20 cellular contexts compared by ENCODE assay signal in genomic region chr9:71544464-71544863, GRCh38.
"Had no signal": no experiment of that assay in that cellular context is flagged by ENCODE, and none has a peak within 500 bp of the region (broad histone marks: within the 10 kb centered on the region; RNA-seq: fewer than 3 reads in every experiment).

No MANE protein-coding gene starts in this region.

- H3K27me3 ChIP-seq: adrenal gland, breast epithelium, esophagus muscularis mucosa, right lobe of liver, upper lobe of right lung had no signal

- ATAC-seq: activated naive CD4-positive, alpha-beta T cell treated with anti-CD3 and anti-CD28 coated beads, Interleukin-2, amount 50 U/mL, for 72 hours; natural killer cell; pancreas; right lobe of liver; upper lobe of right lung had no signal

- H3K27ac ChIP-seq: adrenal gland, breast epithelium, esophagus muscularis mucosa, pancreas, right lobe of liver, thoracic aorta, upper lobe of right lung had no signal

- H3K4me3 Mint-ChIP-seq: activated B cell treated with CpG ODN at 0.5 μM for 24 hours; activated CD4-positive, alpha-beta memory T cell treated with anti-CD3 and anti-CD28 coated beads for 36 hours; activated T-helper 1 cell treated with anti-CD3 and anti-CD28 coated beads, Interleukin-12 subunit alpha, Interleukin-12 subunit beta, Interleukin-2, Interleukin-4 antibody, amounts not matched to agents 30 ng/mL and 10 ng/mL and 1 ng/mL, durations not matched to agents 14 hours and 24 hours and 36 hours; natural killer cell had no signal

- H3K4me1 ChIP-seq: adrenal gland, breast epithelium, esophagus muscularis mucosa, pancreas, right lobe of liver, upper lobe of right lung had no signal

- H3K4me1 Mint-ChIP-seq: natural killer cell had no signal

- H3K36me3 Mint-ChIP-seq: activated CD4-positive, alpha-beta memory T cell treated with anti-CD3 and anti-CD28 coated beads for 36 hours; activated naive CD4-positive, alpha-beta T cell treated with anti-CD3 and anti-CD28 coated beads, Interleukin-2, amount 50 U/mL, for 72 hours; natural killer cell had no signal

- H3K9me3 ChIP-seq: adrenal gland, breast epithelium, esophagus muscularis mucosa, pancreas, right lobe of liver, thoracic aorta, upper lobe of right lung had no signal

- H3K9me3 Mint-ChIP-seq: activated B cell treated with CpG ODN at 0.5 μM for 24 hours; activated CD4-positive, alpha-beta memory T cell treated with anti-CD3 and anti-CD28 coated beads for 36 hours; activated naive CD4-positive, alpha-beta T cell treated with anti-CD3 and anti-CD28 coated beads, Interleukin-2, amount 50 U/mL, for 72 hours; activated T-helper 1 cell treated with anti-CD3 and anti-CD28 coated beads, Interleukin-12 subunit alpha, Interleukin-12 subunit beta, Interleukin-2, Interleukin-4 antibody, amounts not matched to agents 30 ng/mL and 10 ng/mL and 1 ng/mL, durations not matched to agents 14 hours and 24 hours and 36 hours; natural killer cell had no signal

- DNase-seq: activated B cell treated with CpG ODN at 0.5 μM for 24 hours; activated CD4-positive, alpha-beta memory T cell treated with anti-CD3 and anti-CD28 coated beads for 36 hours; activated CD4-positive, alpha-beta T cell treated with anti-CD3 and anti-CD28 coated beads for 4 hours; activated gamma-delta T cell treated with Interleukin-2 at 50 U/mL for 16 hours; activated T-cell treated with anti-CD3 and anti-CD28 coated beads for 4 hours; adrenal gland; effector CD4-positive, alpha-beta T cell; mesendoderm; natural killer cell; pancreas; right lobe of liver; small intestine; stimulated activated CD4-positive, alpha-beta T cell treated with anti-CD3 and anti-CD28 coated beads, Interleukin-4, amount 100 ng/mL, for 1 hour; T-helper 9 cell; upper lobe of right lung had no signal

- H3K27ac Mint-ChIP-seq: activated B cell treated with CpG ODN at 0.5 μM for 24 hours; activated CD4-positive, alpha-beta memory T cell treated with anti-CD3 and anti-CD28 coated beads for 36 hours; activated naive CD4-positive, alpha-beta T cell treated with anti-CD3 and anti-CD28 coated beads, Interleukin-2, amount 50 U/mL, for 72 hours; activated T-helper 1 cell treated with anti-CD3 and anti-CD28 coated beads, Interleukin-12 subunit alpha, Interleukin-12 subunit beta, Interleukin-2, Interleukin-4 antibody, amounts not matched to agents 30 ng/mL and 10 ng/mL and 1 ng/mL, durations not matched to agents 14 hours and 24 hours and 36 hours; natural killer cell had no signal

- H3K4me3 ChIP-seq: adrenal gland, breast epithelium, esophagus muscularis mucosa, pancreas, right lobe of liver, thoracic aorta, upper lobe of right lung had no signal

- H3K36me3 ChIP-seq: adrenal gland, breast epithelium, esophagus muscularis mucosa, pancreas, right lobe of liver, thoracic aorta, upper lobe of right lung had no signal
